In the genomic region with DNA sequence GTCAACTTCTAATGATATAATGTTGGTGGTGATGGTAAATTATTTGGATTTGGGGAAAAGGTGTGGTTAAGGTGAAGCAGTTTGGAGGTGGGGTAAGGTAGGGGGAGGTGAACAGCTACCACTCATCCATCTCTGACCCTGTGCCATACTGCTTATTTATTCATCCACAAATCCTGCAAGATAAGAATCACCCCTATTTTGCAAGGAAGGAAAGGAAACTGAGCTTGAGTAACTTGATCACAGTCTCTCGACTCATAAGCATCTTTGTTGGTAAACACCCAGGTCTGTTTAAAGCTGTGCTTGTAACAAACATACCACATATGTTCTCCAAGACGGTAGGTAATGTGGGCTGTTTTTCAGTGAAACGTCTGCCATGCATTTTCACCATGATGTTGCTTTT, we compare ENCODE assay signal across 22 cellular contexts.
"Had no signal": no experiment of that assay in that cellular context is flagged by ENCODE, and none has a peak within 500 bp of the region (broad histone marks: within the 10 kb centered on the region; RNA-seq: fewer than 3 reads in every experiment).

No MANE protein-coding gene starts in this region.

- ATAC-seq: activated CD4-positive, alpha-beta T cell treated with anti-CD3 and anti-CD28 coated beads for 36 hours; effector memory CD8-positive, alpha-beta T cell; foreskin keratinocyte had no signal

- H3K27ac Mint-ChIP-seq: activated CD4-positive, alpha-beta T cell treated with anti-CD3 and anti-CD28 coated beads for 36 hours; activated naive CD8-positive, alpha-beta T cell; activated T-helper 1 cell treated with anti-CD3 and anti-CD28 coated beads, Interleukin-12 subunit alpha, Interleukin-12 subunit beta, Interleukin-2, Interleukin-4 antibody, amounts not matched to agents 30 ng/mL and 10 ng/mL and 1 ng/mL, durations not matched to agents 14 hours and 24 hours and 36 hours; effector memory CD8-positive, alpha-beta T cell; mesothelial cell of epicardium had no signal

- H3K4me3 ChIP-seq: lung, thyroid gland had no signal

- H3K27me3 ChIP-seq: foreskin keratinocyte, thyroid gland had no signal

- H3K36me3 ChIP-seq: thyroid gland had no signal

- H3K36me3 Mint-ChIP-seq: activated naive CD8-positive, alpha-beta T cell had no signal

- H3K4me1 Mint-ChIP-seq: activated CD4-positive, alpha-beta T cell treated with anti-CD3 and anti-CD28 coated beads for 36 hours had no signal

- H3K27me3 Mint-ChIP-seq: activated naive CD8-positive, alpha-beta T cell; effector memory CD8-positive, alpha-beta T cell had no signal

- H3K9me3 ChIP-seq: thyroid gland had no signal

- H3K4me3 Mint-ChIP-seq: activated CD4-positive, alpha-beta T cell treated with anti-CD3 and anti-CD28 coated beads for 36 hours; activated naive CD8-positive, alpha-beta T cell; activated T-helper 1 cell treated with anti-CD3 and anti-CD28 coated beads, Interleukin-12 subunit alpha, Interleukin-12 subunit beta, Interleukin-2, Interleukin-4 antibody, amounts not matched to agents 30 ng/mL and 10 ng/mL and 1 ng/mL, durations not matched to agents 14 hours and 24 hours and 36 hours; effector memory CD8-positive, alpha-beta T cell; mesothelial cell of epicardium; nephron had no signal

- H3K27ac ChIP-seq: foreskin keratinocyte had no signal

- DNase-seq: activated CD4-positive, alpha-beta T cell treated with anti-CD3 and anti-CD28 coated beads for 36 hours; activated CD4-positive, alpha-beta T cell treated with anti-CD3 and anti-CD28 coated beads, Interleukin-2, amount 50 U/mL, for 48 hours; activated gamma-delta T cell treated with Interleukin-2 at 50 U/mL for 16 hours; activated T-cell treated with anti-CD3 and anti-CD28 coated beads for 4 hours; amniotic stem cell; effector memory CD8-positive, alpha-beta T cell; foreskin keratinocyte; hypothalamus; islet precursor cell; occipital lobe; retina; stimulated activated CD4-positive, alpha-beta T cell treated with anti-CD3 and anti-CD28 coated beads, Interleukin-12 subunit alpha, Interleukin-12 subunit beta, amount 100 ng/mL, for 4 hours; stimulated activated CD4-positive, alpha-beta T cell treated with anti-CD3 and anti-CD28 coated beads, Interleukin-1b, Interleukin-23, amount 100 ng/mL, for 48 hours; stimulated activated CD8-positive, alpha-beta memory T cell treated with anti-CD3 and anti-CD28 coated beads, Interleukin-4, amount 100 ng/mL, for 48 hours; stimulated activated naive CD4-positive, alpha-beta T cell treated with Interleukin-2 at 50 U/mL for 16 hours; T-helper 2 cell; thyroid gland had no signal
